22 cellular contexts compared by ENCODE assay signal in the genomic region with DNA sequence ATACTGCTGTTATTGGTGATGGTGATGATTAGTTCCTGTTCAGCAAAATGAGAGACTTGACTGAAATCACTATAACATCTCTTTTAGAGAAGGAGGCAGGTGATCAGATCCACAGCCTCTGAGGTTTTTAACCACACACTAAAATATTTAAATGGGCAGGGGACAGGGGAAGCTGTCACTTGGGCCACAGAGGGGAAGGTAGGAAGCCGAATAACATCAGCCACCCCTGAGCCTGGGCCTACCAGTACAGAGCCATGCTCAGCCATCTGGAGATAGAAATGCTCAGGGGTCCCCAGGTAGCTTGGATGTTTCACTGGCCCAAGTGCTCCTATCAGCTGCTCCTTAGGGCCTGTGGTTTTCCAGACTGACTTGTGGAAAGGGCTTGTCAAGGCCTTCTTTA.
A peak's percentile ranks its signal among the peaks of the same experiment; 100 is the strongest.
DNase-seq lines count a peak whose midpoint lies in the region; ATAC-seq and TF ChIP-seq lines count a peak whose summit lies in the region.
"Had no signal": no experiment of that assay in that cellular context is flagged by ENCODE, and none has a peak within 500 bp of the region (broad histone marks: within the 10 kb centered on the region; RNA-seq: fewer than 3 reads in every experiment).

No MANE protein-coding gene starts in this region.

- no peak overlapping the region for H3K27ac ChIP-seq in coronary artery
- H3K27ac ChIP-seq: ascending aorta, esophagus squamous epithelium, gastroesophageal sphincter, neutrophil, RWPE1, stomach, transverse colon had no signal

- ATAC-seq in GM18858 (IDR thresholded peaks at IDR 0.05; ENCODE audit: unreplicated experiment): peak; percentile 14
- peak; percentile 30 for ATAC-seq in GM19463 (IDR thresholded peaks at IDR 0.05; ENCODE audit: unreplicated experiment)
- peak; percentile 41 for ATAC-seq in HG02870 (IDR thresholded peaks at IDR 0.05; ENCODE audit: unreplicated experiment)
- ATAC-seq in HG03571 (IDR thresholded peaks at IDR 0.05; ENCODE audit: unreplicated experiment): no peak
- ATAC-seq: activated CD8-positive, alpha-beta T cell treated with anti-CD3 and anti-CD28 coated beads, Interleukin-2, amount 10 ng/mL, durations not matched to agents 7 days and 5 days; activated T-cell treated with anti-CD3 and anti-CD28 coated beads, Interleukin-2, amount 50 U/mL, for 72 hours; gastroesophageal sphincter had no signal

- no peak for TF ChIP-seq CTCF in coronary artery (IDR thresholded peaks at IDR 0.05)

- H3K4me3 ChIP-seq in coronary artery: no peak overlapping the region
- H3K4me3 ChIP-seq: ascending aorta, esophagus squamous epithelium, gastroesophageal sphincter, stomach, transverse colon had no signal

- DNase-seq in coronary artery (ENCODE audit: low spot score) (peak; percentile 21), NCI-H774 (lab: John Stamatoyannopoulos, UW) (no peak), NCI-H510A treated with DMSO at 0.1 percent for 48 hours (lab: John Stamatoyannopoulos, UW) (no peak)
- no peak for DNase-seq in effector CD4-positive, alpha-beta T cell
- DNase-seq: activated CD4-positive, CD25-positive, alpha-beta regulatory T cell; activated CD8-positive, alpha-beta T cell treated with anti-CD3 and anti-CD28 coated beads, Interleukin-2, amount 10 ng/mL, durations not matched to agents 7 days and 5 days; activated T-cell treated with anti-CD3 and anti-CD28 coated beads, Interleukin-2, amount 50 U/mL, for 72 hours; CD4-positive, CD25-positive, alpha-beta regulatory T cell; cerebellar nuclear complex; esophagus squamous epithelium; stimulated activated CD4-positive, alpha-beta T cell treated with anti-CD3 and anti-CD28 coated beads, Interleukin-4, amount 100 ng/mL, for 4 hours; stomach; T-helper 9 cell; transverse colon had no signal
